1 cellular context compared by ENCODE assay signal in the genomic region with DNA sequence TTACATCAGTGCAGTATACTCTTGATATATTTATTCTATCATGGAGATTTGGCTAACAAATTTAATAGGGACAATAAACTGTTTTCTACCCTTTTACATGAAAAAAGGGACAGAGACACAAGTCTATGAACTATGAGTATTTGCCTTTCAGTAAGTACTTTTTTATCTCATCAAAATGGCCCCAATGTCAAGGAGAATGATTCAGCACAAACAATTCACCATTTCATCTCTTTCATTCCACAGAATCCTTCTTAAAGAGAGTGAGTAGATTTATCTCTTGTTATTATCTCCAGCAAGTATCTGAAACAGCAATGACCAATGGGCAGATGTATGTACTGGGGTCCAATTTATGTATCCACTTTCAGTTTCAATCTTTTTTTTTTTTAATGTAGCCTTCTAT.
A peak's percentile ranks its signal among the peaks of the same experiment; 100 is the strongest.
TF ChIP-seq lines count a peak whose summit lies in the region.

No MANE protein-coding gene starts in this region.

TF ChIP-seq in K562, 482 proteins besides CTCF, POLR2A, EP300 and RAD21:
- TF ChIP-seq, protein P1, sequence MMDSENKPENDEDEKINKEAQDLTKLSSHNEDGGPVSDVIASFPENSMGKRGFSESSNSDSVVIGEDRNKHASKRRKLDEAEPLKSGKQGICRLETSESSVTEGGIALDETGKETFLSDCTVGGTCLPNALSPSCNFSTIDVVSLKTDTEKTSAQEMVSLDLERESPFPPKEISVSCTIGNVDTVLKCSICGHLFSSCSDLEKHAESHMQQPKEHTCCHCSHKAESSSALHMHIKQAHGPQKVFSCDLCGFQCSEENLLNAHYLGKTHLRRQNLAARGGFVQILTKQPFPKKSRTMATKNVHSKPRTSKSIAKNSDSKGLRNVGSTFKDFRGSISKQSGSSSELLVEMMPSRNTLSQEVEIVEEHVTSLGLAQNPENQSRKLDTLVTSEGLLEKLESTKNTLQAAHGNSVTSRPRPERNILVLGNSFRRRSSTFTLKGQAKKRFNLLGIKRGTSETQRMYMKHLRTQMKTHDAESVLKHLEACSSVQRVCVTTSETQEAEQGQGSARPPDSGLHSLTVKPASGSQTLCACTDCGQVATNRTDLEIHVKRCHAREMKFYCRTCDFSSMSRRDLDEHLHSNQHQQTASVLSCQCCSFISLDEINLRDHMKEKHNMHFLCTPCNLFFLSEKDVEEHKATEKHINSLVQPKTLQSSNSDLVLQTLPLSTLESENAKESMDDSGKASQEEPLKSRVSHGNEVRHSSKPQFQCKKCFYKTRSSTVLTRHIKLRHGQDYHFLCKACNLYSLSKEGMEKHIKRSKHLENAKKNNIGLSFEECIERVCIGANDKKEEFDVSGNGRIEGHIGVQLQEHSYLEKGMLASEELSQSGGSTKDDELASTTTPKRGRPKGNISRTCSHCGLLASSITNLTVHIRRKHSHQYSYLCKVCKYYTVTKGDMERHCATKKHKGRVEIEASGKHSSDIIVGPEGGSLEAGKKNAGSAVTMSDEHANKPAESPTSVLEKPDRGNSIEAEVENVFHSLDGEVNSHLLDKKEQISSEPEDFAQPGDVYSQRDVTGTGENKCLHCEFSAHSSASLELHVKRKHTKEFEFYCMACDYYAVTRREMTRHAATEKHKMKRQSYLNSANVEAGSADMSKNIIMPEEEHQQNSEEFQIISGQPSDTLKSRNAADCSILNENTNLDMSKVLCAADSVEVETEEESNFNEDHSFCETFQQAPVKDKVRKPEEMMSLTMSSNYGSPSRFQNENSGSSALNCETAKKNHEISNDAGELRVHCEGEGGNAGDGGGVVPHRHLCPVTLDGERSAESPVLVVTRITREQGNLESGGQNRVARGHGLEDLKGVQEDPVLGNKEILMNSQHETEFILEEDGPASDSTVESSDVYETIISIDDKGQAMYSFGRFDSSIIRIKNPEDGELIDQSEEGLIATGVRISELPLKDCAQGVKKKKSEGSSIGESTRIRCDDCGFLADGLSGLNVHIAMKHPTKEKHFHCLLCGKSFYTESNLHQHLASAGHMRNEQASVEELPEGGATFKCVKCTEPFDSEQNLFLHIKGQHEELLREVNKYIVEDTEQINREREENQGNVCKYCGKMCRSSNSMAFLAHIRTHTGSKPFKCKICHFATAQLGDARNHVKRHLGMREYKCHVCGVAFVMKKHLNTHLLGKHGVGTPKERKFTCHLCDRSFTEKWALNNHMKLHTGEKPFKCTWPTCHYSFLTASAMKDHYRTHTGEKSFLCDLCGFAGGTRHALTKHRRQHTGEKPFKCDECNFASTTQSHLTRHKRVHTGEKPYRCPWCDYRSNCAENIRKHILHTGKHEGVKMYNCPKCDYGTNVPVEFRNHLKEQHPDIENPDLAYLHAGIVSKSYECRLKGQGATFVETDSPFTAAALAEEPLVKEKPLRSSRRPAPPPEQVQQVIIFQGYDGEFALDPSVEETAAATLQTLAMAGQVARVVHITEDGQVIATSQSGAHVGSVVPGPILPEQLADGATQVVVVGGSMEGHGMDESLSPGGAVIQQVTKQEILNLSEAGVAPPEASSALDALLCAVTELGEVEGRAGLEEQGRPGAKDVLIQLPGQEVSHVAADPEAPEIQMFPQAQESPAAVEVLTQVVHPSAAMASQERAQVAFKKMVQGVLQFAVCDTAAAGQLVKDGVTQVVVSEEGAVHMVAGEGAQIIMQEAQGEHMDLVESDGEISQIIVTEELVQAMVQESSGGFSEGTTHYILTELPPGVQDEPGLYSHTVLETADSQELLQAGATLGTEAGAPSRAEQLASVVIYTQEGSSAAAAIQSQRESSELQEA (IDR thresholded peaks at IDR 0.05; ENCODE audit: low read depth), result no peak
- TF ChIP-seq NFE2 (IDR thresholded peaks at IDR 0.05; ENCODE audit: low read depth), result peak; percentile 70
- no peak for TF ChIP-seq EP400 (IDR thresholded peaks at IDR 0.05)
- TF ChIP-seq ZNF589 (CRISPR knock-in tag; IDR thresholded peaks at IDR 0.05; ENCODE audit: low read depth), result no peak
- no peak for TF ChIP-seq GABPA (tag; conservative IDR thresholded peaks at IDR 0.05; ENCODE audit: low read depth)
- peak; percentile 80 for TF ChIP-seq MAFG (tag; conservative IDR thresholded peaks at IDR 0.05)
- no peak for TF ChIP-seq U2AF2 (optimal IDR thresholded peaks at IDR 0.05; ENCODE audit: low read depth, low read length)
- TF ChIP-seq THRAP3 (IDR thresholded peaks at IDR 0.05; ENCODE audit: borderline replicate concordance), result no peak
- TF ChIP-seq ZNF316 (IDR thresholded peaks at IDR 0.05), result peak; percentile 22; the same call in 1 of the 2 replicates
- TF ChIP-seq, protein P2, sequence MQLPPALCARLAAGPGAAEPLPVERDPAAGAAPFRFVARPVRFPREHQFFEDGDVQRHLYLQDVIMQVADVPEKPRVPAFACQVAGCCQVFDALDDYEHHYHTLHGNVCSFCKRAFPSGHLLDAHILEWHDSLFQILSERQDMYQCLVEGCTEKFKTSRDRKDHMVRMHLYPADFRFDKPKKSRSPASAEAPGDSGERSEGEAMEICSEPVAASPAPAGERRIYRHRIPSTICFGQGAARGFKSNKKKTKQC (CRISPR knock-in tag; IDR thresholded peaks at IDR 0.05), result no peak
- TF ChIP-seq NEUROD1 (IDR thresholded peaks at IDR 0.05; ENCODE audit: borderline replicate concordance, low read depth, low read length, partially characterized antibody), result no peak
- TF ChIP-seq, protein P3, sequence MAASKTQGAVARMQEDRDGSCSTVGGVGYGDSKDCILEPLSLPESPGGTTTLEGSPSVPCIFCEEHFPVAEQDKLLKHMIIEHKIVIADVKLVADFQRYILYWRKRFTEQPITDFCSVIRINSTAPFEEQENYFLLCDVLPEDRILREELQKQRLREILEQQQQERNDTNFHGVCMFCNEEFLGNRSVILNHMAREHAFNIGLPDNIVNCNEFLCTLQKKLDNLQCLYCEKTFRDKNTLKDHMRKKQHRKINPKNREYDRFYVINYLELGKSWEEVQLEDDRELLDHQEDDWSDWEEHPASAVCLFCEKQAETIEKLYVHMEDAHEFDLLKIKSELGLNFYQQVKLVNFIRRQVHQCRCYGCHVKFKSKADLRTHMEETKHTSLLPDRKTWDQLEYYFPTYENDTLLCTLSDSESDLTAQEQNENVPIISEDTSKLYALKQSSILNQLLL (CRISPR knock-in tag; IDR thresholded peaks at IDR 0.05; ENCODE audit: borderline replicate concordance), result no peak
